Comparison of ENCODE assay signal across 30 cellular contexts in the genomic region with DNA sequence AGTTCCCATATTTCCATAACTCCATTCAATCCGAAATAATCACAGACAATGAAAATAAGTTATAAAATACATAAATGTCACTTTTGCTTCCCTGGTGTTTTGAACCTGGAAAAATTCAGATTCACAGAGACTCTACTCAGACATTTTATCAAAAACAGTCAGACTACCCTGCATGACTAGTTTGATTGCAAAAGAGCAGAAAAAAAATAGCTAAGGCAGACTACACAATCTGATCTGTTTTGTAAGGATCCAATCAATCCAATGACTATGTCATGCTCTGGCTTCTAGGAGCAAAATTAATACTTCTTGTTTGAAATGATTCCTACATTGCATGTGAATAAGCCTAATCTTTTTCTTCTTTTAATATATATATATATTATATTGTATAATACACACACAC.
"Had no signal": no experiment of that assay in that cellular context is flagged by ENCODE, and none has a peak within 500 bp of the region (broad histone marks: within the 10 kb centered on the region; RNA-seq: fewer than 3 reads in every experiment).

No MANE protein-coding gene starts in this region.

- H3K36me3 ChIP-seq: adrenal gland, ascending aorta, Peyer's patch, SJCRH30, WERI-Rb-1 had no signal

- H3K27ac ChIP-seq: adrenal gland, ascending aorta, body of pancreas, Peyer's patch, RWPE1, SJCRH30, WERI-Rb-1 had no signal

- H3K4me3 ChIP-seq: adrenal gland, ascending aorta, body of pancreas, K562, Peyer's patch, SJCRH30 had no signal

- H3K27ac Mint-ChIP-seq: activated CD8-positive, alpha-beta T cell treated with anti-CD3 and anti-CD28 coated beads for 36 hours; activated naive CD4-positive, alpha-beta T cell treated with anti-CD3 and anti-CD28 coated beads, Interleukin-2, amount 10 ng/mL, durations not matched to agents 7 days and 5 days; activated naive CD8-positive, alpha-beta T cell treated with anti-CD3 and anti-CD28 coated beads for 36 hours; activated T-cell treated with anti-CD3 and anti-CD28 coated beads, Interleukin-2, amount 50 U/mL, for 72 hours; activated T-helper 2 cell treated with anti-CD3 and anti-CD28 coated beads, Interferon-gamma antibody, Interleukin-2, Interleukin-4, amounts not matched to agents 10 μg/mL and 5 μg/mL and 100 μg/mL, durations not matched to agents 14 hours and 24 hours and 36 hours had no signal

- DNase-seq: activated CD4-positive, alpha-beta T cell treated with anti-CD3 and anti-CD28 coated beads for 4 hours; activated CD8-positive, alpha-beta memory T cell treated with anti-CD3 and anti-CD28 coated beads, Interleukin-2, amount 50 U/mL, for 4 hours; activated CD8-positive, alpha-beta T cell treated with anti-CD3 and anti-CD28 coated beads for 36 hours; activated gamma-delta T cell treated with Interleukin-2 at 50 U/mL for 16 hours; activated naive CD4-positive, alpha-beta T cell treated with anti-CD3 and anti-CD28 coated beads, Interleukin-2, amount 10 ng/mL, durations not matched to agents 7 days and 5 days; activated naive CD8-positive, alpha-beta T cell treated with anti-CD3 and anti-CD28 coated beads for 36 hours; activated T-cell treated with anti-CD3 and anti-CD28 coated beads, Interleukin-2, amount 50 U/mL, for 72 hours; adrenal gland; body of pancreas; Karpas-422; NCI-H1417 treated with DMSO at 0.1 percent for 48 hours; NCI-H1694; NCI-H2029; NCI-H2107; NCI-H2171 treated with DMSO at 0.1 percent for 48 hours; NCI-H345; NCI-H510A; NCI-H69; Peyer's patch; Right ventricle myocardium superior; SJCRH30; SK-N-SH; T-helper 1 cell; WERI-Rb-1 had no signal

- ATAC-seq: activated CD4-positive, CD25-positive, alpha-beta regulatory T cell treated with anti-CD3 and anti-CD28 coated beads, Interleukin-2, amount 50 U/mL, for 24 hours; activated CD8-positive, alpha-beta T cell treated with anti-CD3 and anti-CD28 coated beads for 36 hours; activated T-cell treated with anti-CD3 and anti-CD28 coated beads, Interleukin-2, amount 50 U/mL, for 72 hours; body of pancreas; K562 had no signal

- H3K27me3 ChIP-seq: adrenal gland, ascending aorta, body of pancreas, Peyer's patch, SJCRH30 had no signal

- H3K4me1 Mint-ChIP-seq: activated naive CD4-positive, alpha-beta T cell treated with anti-CD3 and anti-CD28 coated beads, Interleukin-2, amount 10 ng/mL, durations not matched to agents 7 days and 5 days; activated naive CD8-positive, alpha-beta T cell treated with anti-CD3 and anti-CD28 coated beads for 36 hours; central memory CD8-positive, alpha-beta T cell had no signal

- H3K27me3 Mint-ChIP-seq: activated CD8-positive, alpha-beta T cell treated with anti-CD3 and anti-CD28 coated beads for 36 hours; activated naive CD4-positive, alpha-beta T cell treated with anti-CD3 and anti-CD28 coated beads, Interleukin-2, amount 10 ng/mL, durations not matched to agents 7 days and 5 days; activated naive CD8-positive, alpha-beta T cell treated with anti-CD3 and anti-CD28 coated beads for 36 hours; central memory CD8-positive, alpha-beta T cell had no signal

- H3K36me3 Mint-ChIP-seq: activated naive CD4-positive, alpha-beta T cell treated with anti-CD3 and anti-CD28 coated beads, Interleukin-2, amount 10 ng/mL, durations not matched to agents 7 days and 5 days; activated naive CD8-positive, alpha-beta T cell treated with anti-CD3 and anti-CD28 coated beads for 36 hours had no signal

- H3K4me3 Mint-ChIP-seq: activated CD8-positive, alpha-beta T cell treated with anti-CD3 and anti-CD28 coated beads for 36 hours; activated naive CD4-positive, alpha-beta T cell treated with anti-CD3 and anti-CD28 coated beads, Interleukin-2, amount 10 ng/mL, durations not matched to agents 7 days and 5 days; activated naive CD8-positive, alpha-beta T cell treated with anti-CD3 and anti-CD28 coated beads for 36 hours; activated T-cell treated with anti-CD3 and anti-CD28 coated beads, Interleukin-2, amount 50 U/mL, for 72 hours; central memory CD8-positive, alpha-beta T cell had no signal

- H3K9me3 ChIP-seq: adrenal gland, ascending aorta, body of pancreas, Peyer's patch, SJCRH30, SK-N-SH had no signal

- H3K4me2 ChIP-seq: SK-N-SH had no signal

- H3K4me1 ChIP-seq: adrenal gland, ascending aorta, body of pancreas, Peyer's patch, SJCRH30 had no signal

- H3K9me3 Mint-ChIP-seq: activated CD8-positive, alpha-beta T cell treated with anti-CD3 and anti-CD28 coated beads for 36 hours; activated naive CD8-positive, alpha-beta T cell treated with anti-CD3 and anti-CD28 coated beads for 36 hours; activated T-helper 2 cell treated with anti-CD3 and anti-CD28 coated beads, Interferon-gamma antibody, Interleukin-2, Interleukin-4, amounts not matched to agents 10 μg/mL and 5 μg/mL and 100 μg/mL, durations not matched to agents 14 hours and 24 hours and 36 hours; central memory CD8-positive, alpha-beta T cell had no signal
